1 cellular context compared by ENCODE assay signal in the genomic region with DNA sequence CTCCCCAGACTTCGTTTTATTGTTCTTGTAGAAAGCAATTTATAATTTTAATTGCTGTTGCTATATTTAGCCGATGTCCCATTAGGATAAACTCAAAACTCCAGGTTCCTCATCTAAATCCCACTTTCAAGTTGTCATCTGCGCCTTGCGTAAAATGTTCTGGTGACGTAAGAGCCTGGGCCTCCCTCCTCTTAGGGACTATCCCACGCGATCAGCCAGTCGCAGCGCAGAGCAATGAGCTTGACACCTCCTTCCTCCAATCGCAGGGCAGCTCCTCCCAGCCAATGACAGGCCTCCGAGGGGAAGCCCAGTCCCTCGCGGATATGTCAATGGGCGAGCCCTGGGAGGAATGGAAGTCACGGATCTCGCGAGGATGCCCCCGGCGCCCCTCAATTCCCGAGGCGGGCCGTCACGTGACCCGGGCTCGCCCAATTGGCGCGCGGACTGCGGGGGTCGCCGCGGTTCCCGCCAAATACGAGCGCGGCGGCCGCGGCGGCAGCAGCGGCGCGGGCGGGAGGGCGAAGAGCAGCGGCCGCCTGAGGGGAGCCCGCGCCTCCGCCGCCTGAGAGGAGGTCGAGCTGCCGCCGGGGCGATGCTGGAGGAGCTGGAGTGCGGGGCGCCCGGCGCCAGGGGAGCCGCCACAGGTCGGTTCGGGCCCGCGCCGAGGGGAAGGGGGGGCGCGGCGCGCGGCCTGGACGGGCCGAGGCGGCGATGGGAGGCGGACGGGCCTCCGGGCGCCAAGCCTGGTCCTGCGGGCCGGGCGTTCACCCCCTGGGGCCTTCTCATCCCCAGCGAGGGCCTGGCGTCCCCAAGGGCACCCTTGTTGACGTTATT.
TF ChIP-seq lines count a peak whose summit lies in the region.

A gene with protein sequence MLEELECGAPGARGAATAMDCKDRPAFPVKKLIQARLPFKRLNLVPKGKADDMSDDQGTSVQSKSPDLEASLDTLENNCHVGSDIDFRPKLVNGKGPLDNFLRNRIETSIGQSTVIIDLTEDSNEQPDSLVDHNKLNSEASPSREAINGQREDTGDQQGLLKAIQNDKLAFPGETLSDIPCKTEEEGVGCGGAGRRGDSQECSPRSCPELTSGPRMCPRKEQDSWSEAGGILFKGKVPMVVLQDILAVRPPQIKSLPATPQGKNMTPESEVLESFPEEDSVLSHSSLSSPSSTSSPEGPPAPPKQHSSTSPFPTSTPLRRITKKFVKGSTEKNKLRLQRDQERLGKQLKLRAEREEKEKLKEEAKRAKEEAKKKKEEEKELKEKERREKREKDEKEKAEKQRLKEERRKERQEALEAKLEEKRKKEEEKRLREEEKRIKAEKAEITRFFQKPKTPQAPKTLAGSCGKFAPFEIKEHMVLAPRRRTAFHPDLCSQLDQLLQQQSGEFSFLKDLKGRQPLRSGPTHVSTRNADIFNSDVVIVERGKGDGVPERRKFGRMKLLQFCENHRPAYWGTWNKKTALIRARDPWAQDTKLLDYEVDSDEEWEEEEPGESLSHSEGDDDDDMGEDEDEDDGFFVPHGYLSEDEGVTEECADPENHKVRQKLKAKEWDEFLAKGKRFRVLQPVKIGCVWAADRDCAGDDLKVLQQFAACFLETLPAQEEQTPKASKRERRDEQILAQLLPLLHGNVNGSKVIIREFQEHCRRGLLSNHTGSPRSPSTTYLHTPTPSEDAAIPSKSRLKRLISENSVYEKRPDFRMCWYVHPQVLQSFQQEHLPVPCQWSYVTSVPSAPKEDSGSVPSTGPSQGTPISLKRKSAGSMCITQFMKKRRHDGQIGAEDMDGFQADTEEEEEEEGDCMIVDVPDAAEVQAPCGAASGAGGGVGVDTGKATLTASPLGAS (plus strand): TSS at position 470 of the 834 bp plus-strand sequence. CDS start 123 bp downstream, at position 593.

TF ChIP-seq in GM12878, 131 proteins besides CTCF, POLR2A, EP300 and RAD21 (continued from another document and continues in another):
- TF ChIP-seq, protein P1, sequence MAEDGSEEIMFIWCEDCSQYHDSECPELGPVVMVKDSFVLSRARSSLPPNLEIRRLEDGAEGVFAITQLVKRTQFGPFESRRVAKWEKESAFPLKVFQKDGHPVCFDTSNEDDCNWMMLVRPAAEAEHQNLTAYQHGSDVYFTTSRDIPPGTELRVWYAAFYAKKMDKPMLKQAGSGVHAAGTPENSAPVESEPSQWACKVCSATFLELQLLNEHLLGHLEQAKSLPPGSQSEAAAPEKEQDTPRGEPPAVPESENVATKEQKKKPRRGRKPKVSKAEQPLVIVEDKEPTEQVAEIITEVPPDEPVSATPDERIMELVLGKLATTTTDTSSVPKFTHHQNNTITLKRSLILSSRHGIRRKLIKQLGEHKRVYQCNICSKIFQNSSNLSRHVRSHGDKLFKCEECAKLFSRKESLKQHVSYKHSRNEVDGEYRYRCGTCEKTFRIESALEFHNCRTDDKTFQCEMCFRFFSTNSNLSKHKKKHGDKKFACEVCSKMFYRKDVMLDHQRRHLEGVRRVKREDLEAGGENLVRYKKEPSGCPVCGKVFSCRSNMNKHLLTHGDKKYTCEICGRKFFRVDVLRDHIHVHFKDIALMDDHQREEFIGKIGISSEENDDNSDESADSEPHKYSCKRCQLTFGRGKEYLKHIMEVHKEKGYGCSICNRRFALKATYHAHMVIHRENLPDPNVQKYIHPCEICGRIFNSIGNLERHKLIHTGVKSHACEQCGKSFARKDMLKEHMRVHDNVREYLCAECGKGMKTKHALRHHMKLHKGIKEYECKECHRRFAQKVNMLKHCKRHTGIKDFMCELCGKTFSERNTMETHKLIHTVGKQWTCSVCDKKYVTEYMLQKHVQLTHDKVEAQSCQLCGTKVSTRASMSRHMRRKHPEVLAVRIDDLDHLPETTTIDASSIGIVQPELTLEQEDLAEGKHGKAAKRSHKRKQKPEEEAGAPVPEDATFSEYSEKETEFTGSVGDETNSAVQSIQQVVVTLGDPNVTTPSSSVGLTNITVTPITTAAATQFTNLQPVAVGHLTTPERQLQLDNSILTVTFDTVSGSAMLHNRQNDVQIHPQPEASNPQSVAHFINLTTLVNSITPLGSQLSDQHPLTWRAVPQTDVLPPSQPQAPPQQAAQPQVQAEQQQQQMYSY (CRISPR knock-in tag; IDR thresholded peaks at IDR 0.05) = peak; percentile 84
- peak; percentile 98 for TF ChIP-seq CREB1 (IDR thresholded peaks at IDR 0.05; ENCODE audit: low read depth)
- TF ChIP-seq NRF1 (conservative IDR thresholded peaks at IDR 0.05; ENCODE audit: low read depth, low read length) = no peak
- no peak for TF ChIP-seq SREBF2 (IDR thresholded peaks at IDR 0.05; ENCODE audit: low read length)
- peak; percentile 95 for TF ChIP-seq FOS (IDR thresholded peaks at IDR 0.05; ENCODE audit: borderline replicate concordance, extremely low read depth, insufficient read length)
- TF ChIP-seq, protein P2, sequence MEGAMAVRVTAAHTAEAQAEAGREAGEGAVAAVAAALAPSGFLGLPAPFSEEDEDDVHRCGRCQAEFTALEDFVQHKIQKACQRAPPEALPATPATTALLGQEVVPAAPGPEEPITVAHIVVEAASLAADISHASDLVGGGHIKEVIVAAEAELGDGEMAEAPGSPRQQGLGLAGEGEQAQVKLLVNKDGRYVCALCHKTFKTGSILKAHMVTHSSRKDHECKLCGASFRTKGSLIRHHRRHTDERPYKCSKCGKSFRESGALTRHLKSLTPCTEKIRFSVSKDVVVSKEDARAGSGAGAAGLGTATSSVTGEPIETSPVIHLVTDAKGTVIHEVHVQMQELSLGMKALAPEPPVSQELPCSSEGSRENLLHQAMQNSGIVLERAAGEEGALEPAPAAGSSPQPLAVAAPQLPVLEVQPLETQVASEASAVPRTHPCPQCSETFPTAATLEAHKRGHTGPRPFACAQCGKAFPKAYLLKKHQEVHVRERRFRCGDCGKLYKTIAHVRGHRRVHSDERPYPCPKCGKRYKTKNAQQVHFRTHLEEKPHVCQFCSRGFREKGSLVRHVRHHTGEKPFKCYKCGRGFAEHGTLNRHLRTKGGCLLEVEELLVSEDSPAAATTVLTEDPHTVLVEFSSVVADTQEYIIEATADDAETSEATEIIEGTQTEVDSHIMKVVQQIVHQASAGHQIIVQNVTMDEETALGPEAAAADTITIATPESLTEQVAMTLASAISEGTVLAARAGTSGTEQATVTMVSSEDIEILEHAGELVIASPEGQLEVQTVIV (IDR thresholded peaks at IDR 0.05; ENCODE audit: borderline replicate concordance, partially characterized antibody) = peak; percentile 13
- peak; percentile 100 for TF ChIP-seq NR2F1 (conservative IDR thresholded peaks at IDR 0.05)
- no peak for TF ChIP-seq TCF7 (IDR thresholded peaks at IDR 0.05; ENCODE audit: borderline replicate concordance)
- no peak for TF ChIP-seq NFIC (IDR thresholded peaks at IDR 0.05; ENCODE audit: low read depth, low read length)
- TF ChIP-seq CREM (IDR thresholded peaks at IDR 0.05; ENCODE audit: low read depth) = peak; percentile 93
- TF ChIP-seq MTA2 (IDR thresholded peaks at IDR 0.05; ENCODE audit: low read depth) = 0 out of 2 replicates have a peak, but pooled peaks have one; percentile 17
- TF ChIP-seq FOXM1 (IDR thresholded peaks at IDR 0.05; ENCODE audit: low read depth, low read length) = no peak
- no peak for TF ChIP-seq ZNF622 (IDR thresholded peaks at IDR 0.05)
- peak; percentile 90 for TF ChIP-seq DPF2 (IDR thresholded peaks at IDR 0.05)
- TF ChIP-seq NBN (IDR thresholded peaks at IDR 0.05) = peak; percentile 88
- no peak for TF ChIP-seq GABPA (IDR thresholded peaks at IDR 0.05; ENCODE audit: low read depth)
- TF ChIP-seq BACH1 (IDR thresholded peaks at IDR 0.05; ENCODE audit: borderline replicate concordance) = peak; percentile 86
- TF ChIP-seq, protein P3, sequence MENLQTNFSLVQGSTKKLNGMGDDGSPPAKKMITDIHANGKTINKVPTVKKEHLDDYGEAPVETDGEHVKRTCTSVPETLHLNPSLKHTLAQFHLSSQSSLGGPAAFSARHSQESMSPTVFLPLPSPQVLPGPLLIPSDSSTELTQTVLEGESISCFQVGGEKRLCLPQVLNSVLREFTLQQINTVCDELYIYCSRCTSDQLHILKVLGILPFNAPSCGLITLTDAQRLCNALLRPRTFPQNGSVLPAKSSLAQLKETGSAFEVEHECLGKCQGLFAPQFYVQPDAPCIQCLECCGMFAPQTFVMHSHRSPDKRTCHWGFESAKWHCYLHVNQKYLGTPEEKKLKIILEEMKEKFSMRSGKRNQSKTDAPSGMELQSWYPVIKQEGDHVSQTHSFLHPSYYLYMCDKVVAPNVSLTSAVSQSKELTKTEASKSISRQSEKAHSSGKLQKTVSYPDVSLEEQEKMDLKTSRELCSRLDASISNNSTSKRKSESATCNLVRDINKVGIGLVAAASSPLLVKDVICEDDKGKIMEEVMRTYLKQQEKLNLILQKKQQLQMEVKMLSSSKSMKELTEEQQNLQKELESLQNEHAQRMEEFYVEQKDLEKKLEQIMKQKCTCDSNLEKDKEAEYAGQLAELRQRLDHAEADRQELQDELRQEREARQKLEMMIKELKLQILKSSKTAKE (IDR thresholded peaks at IDR 0.05; ENCODE audit: low read depth, poor library complexity, severe bottlenecking) = peak; percentile 66
- peak; percentile 80 for TF ChIP-seq KLF5 (IDR thresholded peaks at IDR 0.05; ENCODE audit: partially characterized antibody)
- TF ChIP-seq, protein P4, sequence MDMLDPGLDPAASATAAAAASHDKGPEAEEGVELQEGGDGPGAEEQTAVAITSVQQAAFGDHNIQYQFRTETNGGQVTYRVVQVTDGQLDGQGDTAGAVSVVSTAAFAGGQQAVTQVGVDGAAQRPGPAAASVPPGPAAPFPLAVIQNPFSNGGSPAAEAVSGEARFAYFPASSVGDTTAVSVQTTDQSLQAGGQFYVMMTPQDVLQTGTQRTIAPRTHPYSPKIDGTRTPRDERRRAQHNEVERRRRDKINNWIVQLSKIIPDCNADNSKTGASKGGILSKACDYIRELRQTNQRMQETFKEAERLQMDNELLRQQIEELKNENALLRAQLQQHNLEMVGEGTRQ (IDR thresholded peaks at IDR 0.05; ENCODE audit: borderline replicate concordance, low read depth, low read length) = peak; percentile 92
- no peak for TF ChIP-seq CBX5 (IDR thresholded peaks at IDR 0.05; ENCODE audit: low read depth)
- TF ChIP-seq, protein P5, sequence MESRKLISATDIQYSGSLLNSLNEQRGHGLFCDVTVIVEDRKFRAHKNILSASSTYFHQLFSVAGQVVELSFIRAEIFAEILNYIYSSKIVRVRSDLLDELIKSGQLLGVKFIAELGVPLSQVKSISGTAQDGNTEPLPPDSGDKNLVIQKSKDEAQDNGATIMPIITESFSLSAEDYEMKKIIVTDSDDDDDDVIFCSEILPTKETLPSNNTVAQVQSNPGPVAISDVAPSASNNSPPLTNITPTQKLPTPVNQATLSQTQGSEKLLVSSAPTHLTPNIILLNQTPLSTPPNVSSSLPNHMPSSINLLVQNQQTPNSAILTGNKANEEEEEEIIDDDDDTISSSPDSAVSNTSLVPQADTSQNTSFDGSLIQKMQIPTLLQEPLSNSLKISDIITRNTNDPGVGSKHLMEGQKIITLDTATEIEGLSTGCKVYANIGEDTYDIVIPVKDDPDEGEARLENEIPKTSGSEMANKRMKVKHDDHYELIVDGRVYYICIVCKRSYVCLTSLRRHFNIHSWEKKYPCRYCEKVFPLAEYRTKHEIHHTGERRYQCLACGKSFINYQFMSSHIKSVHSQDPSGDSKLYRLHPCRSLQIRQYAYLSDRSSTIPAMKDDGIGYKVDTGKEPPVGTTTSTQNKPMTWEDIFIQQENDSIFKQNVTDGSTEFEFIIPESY (IDR thresholded peaks at IDR 0.05) = no peak
- TF ChIP-seq SUZ12 (IDR thresholded peaks at IDR 0.05; ENCODE audit: unreplicated experiment) = no peak
- TF ChIP-seq WRNIP1 (IDR thresholded peaks at IDR 0.05; ENCODE audit: borderline replicate concordance, low read depth, low read length) = no peak
- peak; percentile 92 for TF ChIP-seq GATAD2B (conservative IDR thresholded peaks at IDR 0.05; ENCODE audit: low read depth)
- TF ChIP-seq, protein P6, sequence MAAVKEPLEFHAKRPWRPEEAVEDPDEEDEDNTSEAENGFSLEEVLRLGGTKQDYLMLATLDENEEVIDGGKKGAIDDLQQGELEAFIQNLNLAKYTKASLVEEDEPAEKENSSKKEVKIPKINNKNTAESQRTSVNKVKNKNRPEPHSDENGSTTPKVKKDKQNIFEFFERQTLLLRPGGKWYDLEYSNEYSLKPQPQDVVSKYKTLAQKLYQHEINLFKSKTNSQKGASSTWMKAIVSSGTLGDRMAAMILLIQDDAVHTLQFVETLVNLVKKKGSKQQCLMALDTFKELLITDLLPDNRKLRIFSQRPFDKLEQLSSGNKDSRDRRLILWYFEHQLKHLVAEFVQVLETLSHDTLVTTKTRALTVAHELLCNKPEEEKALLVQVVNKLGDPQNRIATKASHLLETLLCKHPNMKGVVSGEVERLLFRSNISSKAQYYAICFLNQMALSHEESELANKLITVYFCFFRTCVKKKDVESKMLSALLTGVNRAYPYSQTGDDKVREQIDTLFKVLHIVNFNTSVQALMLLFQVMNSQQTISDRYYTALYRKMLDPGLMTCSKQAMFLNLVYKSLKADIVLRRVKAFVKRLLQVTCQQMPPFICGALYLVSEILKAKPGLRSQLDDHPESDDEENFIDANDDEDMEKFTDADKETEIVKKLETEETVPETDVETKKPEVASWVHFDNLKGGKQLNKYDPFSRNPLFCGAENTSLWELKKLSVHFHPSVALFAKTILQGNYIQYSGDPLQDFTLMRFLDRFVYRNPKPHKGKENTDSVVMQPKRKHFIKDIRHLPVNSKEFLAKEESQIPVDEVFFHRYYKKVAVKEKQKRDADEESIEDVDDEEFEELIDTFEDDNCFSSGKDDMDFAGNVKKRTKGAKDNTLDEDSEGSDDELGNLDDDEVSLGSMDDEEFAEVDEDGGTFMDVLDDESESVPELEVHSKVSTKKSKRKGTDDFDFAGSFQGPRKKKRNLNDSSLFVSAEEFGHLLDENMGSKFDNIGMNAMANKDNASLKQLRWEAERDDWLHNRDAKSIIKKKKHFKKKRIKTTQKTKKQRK (IDR thresholded peaks at IDR 0.05; ENCODE audit: low read depth, low read length) = no peak
- no peak for TF ChIP-seq TCF3 (IDR thresholded peaks at IDR 0.05; ENCODE audit: borderline replicate concordance, insufficient read depth, low read depth, low read length)
- peak; percentile 100 for TF ChIP-seq CHD2 (IDR thresholded peaks at IDR 0.05; ENCODE audit: borderline replicate concordance, low read depth, low read length)
- TF ChIP-seq, protein P7, sequence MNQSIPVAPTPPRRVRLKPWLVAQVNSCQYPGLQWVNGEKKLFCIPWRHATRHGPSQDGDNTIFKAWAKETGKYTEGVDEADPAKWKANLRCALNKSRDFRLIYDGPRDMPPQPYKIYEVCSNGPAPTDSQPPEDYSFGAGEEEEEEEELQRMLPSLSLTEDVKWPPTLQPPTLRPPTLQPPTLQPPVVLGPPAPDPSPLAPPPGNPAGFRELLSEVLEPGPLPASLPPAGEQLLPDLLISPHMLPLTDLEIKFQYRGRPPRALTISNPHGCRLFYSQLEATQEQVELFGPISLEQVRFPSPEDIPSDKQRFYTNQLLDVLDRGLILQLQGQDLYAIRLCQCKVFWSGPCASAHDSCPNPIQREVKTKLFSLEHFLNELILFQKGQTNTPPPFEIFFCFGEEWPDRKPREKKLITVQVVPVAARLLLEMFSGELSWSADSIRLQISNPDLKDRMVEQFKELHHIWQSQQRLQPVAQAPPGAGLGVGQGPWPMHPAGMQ (IDR thresholded peaks at IDR 0.05; ENCODE audit: borderline replicate concordance) = peak; percentile 89
- no peak for TF ChIP-seq KDM1A (IDR thresholded peaks at IDR 0.05; ENCODE audit: borderline replicate concordance)
- TF ChIP-seq ZNF384 (IDR thresholded peaks at IDR 0.05; ENCODE audit: borderline replicate concordance, low read depth, low read length) = no peak
- TF ChIP-seq YY1 (IDR thresholded peaks at IDR 0.05; ENCODE audit: low read depth, low read length) = peak; percentile 62; the same call in 1 of the 2 replicates
- TF ChIP-seq ATF7 (IDR thresholded peaks at IDR 0.05; ENCODE audit: low read depth) = peak; percentile 97
- TF ChIP-seq PAX5 (IDR thresholded peaks at IDR 0.05; ENCODE audit: borderline replicate concordance, low read depth, low read length) = peak; percentile 20; the same call in 1 of the 2 replicates
- TF ChIP-seq NR2C2 (IDR thresholded peaks at IDR 0.05; ENCODE audit: borderline replicate concordance, control insufficient read depth, insufficient read length, low read depth) = no peak
- peak; percentile 78 for TF ChIP-seq NR2C1 (IDR thresholded peaks at IDR 0.05)
